Comparison of ENCODE assay signal across 21 cellular contexts in genomic region chrX:95145848-95146540, GRCh38.
"Had no signal": no experiment of that assay in that cellular context is flagged by ENCODE, and none has a peak within 500 bp of the region (broad histone marks: within the 10 kb centered on the region; RNA-seq: fewer than 3 reads in every experiment).

No MANE protein-coding gene starts in this region.

- H3K9me3 ChIP-seq: esophagus muscularis mucosa, left lung, mucosa of descending colon, neutrophil, thoracic aorta had no signal

- H3K27ac ChIP-seq: coronary artery, esophagus muscularis mucosa, hepatocyte, left lung, neutrophil, parathyroid adenoma, stomach, thoracic aorta had no signal

- H3K4me1 ChIP-seq: esophagus muscularis mucosa, left lung, parathyroid adenoma, stomach had no signal

- H3K9ac ChIP-seq: parathyroid adenoma had no signal

- H3K36me3 Mint-ChIP-seq: activated naive CD8-positive, alpha-beta T cell treated with anti-CD3 and anti-CD28 coated beads for 36 hours; brain; memory B cell; naive thymus-derived CD4-positive, alpha-beta T cell had no signal

- H3K79me2 ChIP-seq: hepatocyte, parathyroid adenoma had no signal

- H3K4me3 Mint-ChIP-seq: activated CD4-positive, alpha-beta T cell treated with anti-CD3 and anti-CD28 coated beads, Interleukin-2, amount 10 ng/mL, durations not matched to agents 7 days and 5 days; activated naive CD8-positive, alpha-beta T cell treated with anti-CD3 and anti-CD28 coated beads for 36 hours; activated T-helper 1 cell treated with anti-CD3 and anti-CD28 coated beads, Interleukin-12 subunit alpha, Interleukin-12 subunit beta, Interleukin-2, Interleukin-4 antibody, amounts not matched to agents 30 ng/mL and 10 ng/mL and 1 ng/mL, durations not matched to agents 14 hours and 24 hours and 36 hours; brain; central memory CD8-positive, alpha-beta T cell; memory B cell; naive thymus-derived CD4-positive, alpha-beta T cell had no signal

- H3K36me3 ChIP-seq: esophagus muscularis mucosa, left lung, neutrophil, stomach, thoracic aorta had no signal

- ATAC-seq: left lung; mucosa of descending colon; naive thymus-derived CD4-positive, alpha-beta T cell had no signal

- H3K4me2 ChIP-seq: hepatocyte had no signal

- H3K27me3 Mint-ChIP-seq: activated CD4-positive, alpha-beta T cell treated with anti-CD3 and anti-CD28 coated beads, Interleukin-2, amount 10 ng/mL, durations not matched to agents 7 days and 5 days; activated naive CD8-positive, alpha-beta T cell treated with anti-CD3 and anti-CD28 coated beads for 36 hours; central memory CD8-positive, alpha-beta T cell; memory B cell; naive thymus-derived CD4-positive, alpha-beta T cell had no signal

- H2AFZ ChIP-seq: hepatocyte, parathyroid adenoma had no signal

- H3K27me3 ChIP-seq: hepatocyte, left lung, neutrophil, stomach had no signal

- H3K9me3 Mint-ChIP-seq: activated CD4-positive, alpha-beta T cell treated with anti-CD3 and anti-CD28 coated beads, Interleukin-2, amount 10 ng/mL, durations not matched to agents 7 days and 5 days; activated naive CD8-positive, alpha-beta T cell treated with anti-CD3 and anti-CD28 coated beads for 36 hours; activated T-helper 1 cell treated with anti-CD3 and anti-CD28 coated beads, Interleukin-12 subunit alpha, Interleukin-12 subunit beta, Interleukin-2, Interleukin-4 antibody, amounts not matched to agents 30 ng/mL and 10 ng/mL and 1 ng/mL, durations not matched to agents 14 hours and 24 hours and 36 hours; memory B cell had no signal

- DNase-seq: activated CD4-positive, alpha-beta T cell treated with anti-CD3 and anti-CD28 coated beads, Interleukin-2, amount 10 ng/mL, durations not matched to agents 7 days and 5 days; activated CD4-positive, CD25-positive, alpha-beta regulatory T cell; activated CD8-positive, alpha-beta memory T cell treated with anti-CD3 and anti-CD28 coated beads for 24 hours; activated naive CD8-positive, alpha-beta T cell treated with anti-CD3 and anti-CD28 coated beads for 36 hours; kidney; left lung; mucosa of descending colon; naive thymus-derived CD4-positive, alpha-beta T cell; stimulated activated CD4-positive, alpha-beta T cell treated with anti-CD3 and anti-CD28 coated beads, Interleukin-12 subunit alpha, Interleukin-12 subunit beta, amount 100 ng/mL, for 4 hours; stimulated activated CD4-positive, alpha-beta T cell treated with anti-CD3 and anti-CD28 coated beads, Interleukin-2, amount 100 ng/mL, for 24 hours; stomach had no signal

- H3K4me1 Mint-ChIP-seq: activated CD4-positive, alpha-beta T cell treated with anti-CD3 and anti-CD28 coated beads, Interleukin-2, amount 10 ng/mL, durations not matched to agents 7 days and 5 days; activated naive CD8-positive, alpha-beta T cell treated with anti-CD3 and anti-CD28 coated beads for 36 hours; brain; central memory CD8-positive, alpha-beta T cell; memory B cell; naive thymus-derived CD4-positive, alpha-beta T cell had no signal

- H3K4me3 ChIP-seq: coronary artery, esophagus muscularis mucosa, hepatocyte, left lung, mucosa of descending colon, stomach, thoracic aorta had no signal

- H3K27ac Mint-ChIP-seq: activated CD4-positive, alpha-beta T cell treated with anti-CD3 and anti-CD28 coated beads, Interleukin-2, amount 10 ng/mL, durations not matched to agents 7 days and 5 days; activated naive CD8-positive, alpha-beta T cell treated with anti-CD3 and anti-CD28 coated beads for 36 hours; activated T-helper 1 cell treated with anti-CD3 and anti-CD28 coated beads, Interleukin-12 subunit alpha, Interleukin-12 subunit beta, Interleukin-2, Interleukin-4 antibody, amounts not matched to agents 30 ng/mL and 10 ng/mL and 1 ng/mL, durations not matched to agents 14 hours and 24 hours and 36 hours; brain; memory B cell; naive thymus-derived CD4-positive, alpha-beta T cell had no signal
